8 cellular contexts compared by ENCODE assay signal in genomic region chr2:239293450-239294430, GRCh38.
A peak's percentile ranks its signal among the peaks of the same experiment; 100 is the strongest.
DNase-seq lines count a peak whose midpoint lies in the region; ATAC-seq and TF ChIP-seq lines count a peak whose summit lies in the region.

No MANE protein-coding gene starts in this region.

- H3K4me2 ChIP-seq in OCI-LY3 (ENCODE audit: low read length): peak overlapping the region; percentile 68

- peaks cover 69% of the 10 kb centered on the region for H3K27me3 ChIP-seq in OCI-LY3 (ENCODE audit: low read depth, low read length)
- H3K27me3 ChIP-seq in brain microvascular endothelial cell (replicated peaks): no peaks in the 10 kb centered on the region

- H3K36me3 ChIP-seq in OCI-LY3 (replicated peaks; ENCODE audit: low read depth, low read length) (no peaks in the 10 kb centered on the region), brain microvascular endothelial cell (replicated peaks) (no peaks in the 10 kb centered on the region)

- H3K79me2 ChIP-seq in OCI-LY3 (ENCODE audit: low read length): no peaks in the 10 kb centered on the region

- no peak overlapping the region for H2AFZ ChIP-seq in OCI-LY3 (ENCODE audit: low read depth, low read length)

- H3K9me3 ChIP-seq in OCI-LY3 (ENCODE audit: insufficient read depth, low read length): no peaks in the 10 kb centered on the region

- H3K4me3 ChIP-seq in OCI-LY3 (ENCODE audit: low read length) (peak overlapping the region; percentile 14), brain microvascular endothelial cell (ENCODE audit: low read depth, low read length) (no peak overlapping the region)

- in situ Hi-C loops in brain microvascular endothelial cell (cut with HindIII; ENCODE audit: low pct_ligation_motif_present, low sequenced_read_pairs): no loop called here

- H3K27ac ChIP-seq in OCI-LY3 (ENCODE audit: low read length) (no peak overlapping the region), brain microvascular endothelial cell (no peak overlapping the region)

- no peak for DNase-seq in brain microvascular endothelial cell
- peak; percentile 47 for DNase-seq in stimulated activated CD4-positive, alpha-beta T cell treated with anti-CD3 and anti-CD28 coated beads, Interleukin-12 subunit alpha, Interleukin-12 subunit beta, amount 100 ng/mL, for 4 hours
- no peak for DNase-seq in A172 (ENCODE audit: low spot score)
- DNase-seq in inferior parietal cortex (ENCODE audit: extremely low spot score): no peak
- DNase-seq in KG1 (lab: John Stamatoyannopoulos, UW): no peak

- H4K20me1 ChIP-seq in OCI-LY3 (ENCODE audit: insufficient read depth, low read length): peaks cover 98% of the 10 kb centered on the region

- ATAC-seq in GM19397 (IDR thresholded peaks at IDR 0.05; ENCODE audit: unreplicated experiment): peak; percentile 65
- ATAC-seq in GM19324 (IDR thresholded peaks at IDR 0.05; ENCODE audit: low FRiP score, unreplicated experiment): no peak

- no peak for TF ChIP-seq CTCF in OCI-LY3 (IDR thresholded peaks at IDR 0.05; ENCODE audit: low read depth, low read length)
- peak; percentile 10 for TF ChIP-seq CTCF in brain microvascular endothelial cell (IDR thresholded peaks at IDR 0.05; ENCODE audit: low read depth, low read length, missing control alignments)

- no peak overlapping the region for H3K9ac ChIP-seq in OCI-LY3 (ENCODE audit: low read length)

- peaks cover 42% of the 10 kb centered on the region for H3K4me1 ChIP-seq in OCI-LY3 (ENCODE audit: low read length)
